ENCODE assay signal across 10 cellular contexts in genomic region chr5:83299353-83299752, GRCh38.
"Had no signal": no experiment of that assay in that cellular context is flagged by ENCODE, and none has a peak within 500 bp of the region (broad histone marks: within the 10 kb centered on the region; RNA-seq: fewer than 3 reads in every experiment).

No MANE protein-coding gene starts in this region.

- H3K4me3 ChIP-seq: GM23338 had no signal

- FAIRE-seq: H1, H54, HTR-8/SVneo had no signal

- H3K27ac ChIP-seq: KMS-11 had no signal

- H3K4me3 Mint-ChIP-seq: GM23338, H9, HFFc6 had no signal

- H3K27ac Mint-ChIP-seq: GM23338, H9, HFFc6 had no signal

- ATAC-seq: GM23338 had no signal

- H3K4me1 Mint-ChIP-seq: GM23338, H9 had no signal

- DNase-seq: H9, HCEC 1CT, HFFc6, IMR-90, KBM-7 had no signal

- H3K4me2 ChIP-seq: GM23338, KMS-11 had no signal
